8 cellular contexts compared by ENCODE assay signal in the genomic region with DNA sequence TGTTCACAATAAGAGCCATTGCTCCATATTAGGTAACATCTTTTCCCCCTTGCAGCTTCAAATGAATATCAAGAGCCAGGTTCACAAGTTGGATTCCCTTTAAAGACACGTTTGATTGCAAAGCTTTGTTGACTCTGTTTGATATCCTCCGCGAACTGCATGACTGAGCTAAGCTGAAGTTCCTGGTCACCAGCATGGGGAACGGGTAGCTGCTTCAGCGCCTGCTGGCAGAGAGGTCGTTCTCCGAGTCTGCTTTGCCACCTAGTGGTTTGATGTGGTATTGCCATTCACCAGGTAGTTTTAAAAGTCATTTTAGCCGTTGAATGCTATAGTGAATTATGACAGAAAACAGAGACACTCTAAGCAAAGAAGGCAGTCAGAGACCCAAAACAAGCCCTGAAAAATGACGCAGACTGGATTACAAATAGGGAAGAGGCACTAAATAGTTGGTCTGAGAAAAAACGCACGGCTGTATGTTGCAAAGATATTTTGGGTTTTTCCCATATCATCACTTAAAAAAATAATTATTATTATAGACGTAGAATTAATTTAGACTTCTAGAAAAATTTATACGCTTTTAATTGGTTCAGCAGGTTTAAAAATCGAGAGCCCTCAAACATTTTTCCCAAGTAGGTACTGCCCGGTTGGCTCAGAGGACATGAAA.
DNase-seq lines count a peak whose midpoint lies in the region; ATAC-seq and TF ChIP-seq lines count a peak whose summit lies in the region.

No MANE protein-coding gene starts in this region.

- ATAC-seq in HG02588 (IDR thresholded peaks at IDR 0.05; ENCODE audit: unreplicated experiment) (peak; percentile 84), heart left ventricle (peak in 3 of 4 donors; percentile 86 to 90 (median 87)), psoas muscle (peak in 3 of 4 donors; percentile 58 to 78 (median 69)), GM18873 (IDR thresholded peaks at IDR 0.05; ENCODE audit: low FRiP score, unreplicated experiment) (no peak)

- H3K36me3 ChIP-seq in heart left ventricle (no peaks in the 10 kb centered on the region), psoas muscle (ENCODE audit: insufficient read depth in 1 of 2, low read depth in 1 of 2) (no peaks in the 10 kb centered on the region)

- intact Hi-C loops in heart left ventricle (cut with DNase I): loop anchor here (2.0 to 10.0 kb wide), 6 partner anchors 491 to 1643 kb away; no protein-coding TSS in a partner anchor
- intact Hi-C loops in psoas muscle (cut with DNase I): loop anchor here in 1 of 2 donors (5.0 kb wide), 1 partner anchor 496 kb away; no protein-coding TSS in a partner anchor

- whole genome bisulfite sequencing in heart left ventricle, 4 donors: 14 to 16% (median 15%) methylated on average over 15 of the region's 15 CpGs
- 17 to 22% (median 19%) methylated on average over 15 of the region's 15 CpGs for WGBS in psoas muscle, 3 donors

- H3K9me3 ChIP-seq in heart left ventricle: no peaks in the 10 kb centered on the region
- no peaks in the 10 kb centered on the region for H3K9me3 ChIP-seq in psoas muscle

- peaks cover 0 to 16% (median 0%) of the 10 kb centered on the region in 9 donors for H3K27me3 ChIP-seq in heart left ventricle
- H3K27me3 ChIP-seq in psoas muscle (ENCODE audit: insufficient read depth in 3 of 3, low read length in 2 of 3): no peaks in the 10 kb centered on the region

- DNase-seq in GM12864 (ENCODE audit: low read depth) (peak; percentile 10), NAMALWA (ENCODE audit: low spot score) (peak; percentile 81), SKM-1 (lab: John Stamatoyannopoulos, UW; ENCODE audit: unreplicated experiment) (peak; percentile 90), heart left ventricle (peak; percentile 67 to 79 (median 71)), psoas muscle (peak; percentile 49 to 64)
- DNase-seq in activated naive CD8-positive, alpha-beta T cell treated with anti-CD3 and anti-CD28 coated beads, Interleukin-2, amount 50 U/mL, for 16 hours (ENCODE audit: low read depth, low spot score): peak; percentile 51

- no peak for TF ChIP-seq POLR2A in heart left ventricle (IDR thresholded peaks at IDR 0.05)

- H3K27ac ChIP-seq in heart left ventricle (no peak overlapping the region), psoas muscle (no peak overlapping the region)

- TF ChIP-seq CTCF in GM12864 (IDR thresholded peaks at IDR 0.05; ENCODE audit: low read depth, low read length, missing control alignments) (peak; percentile 95), heart left ventricle (IDR thresholded peaks at IDR 0.05) (peak; percentile 84 to 97 (median 94)), psoas muscle (IDR thresholded peaks at IDR 0.05) (peak; percentile 87)

- peaks cover 0 to 7% (median 3%) of the 10 kb centered on the region in 12 donors for H3K4me1 ChIP-seq in heart left ventricle
- H3K4me1 ChIP-seq in psoas muscle: no peaks in the 10 kb centered on the region

- H3K4me3 ChIP-seq in GM12864 (ENCODE audit: low read depth, low read length): no peak overlapping the region
- H3K4me3 ChIP-seq in heart left ventricle: peak overlapping the region in 5 of 12 donors; percentile 2 to 32 (median 18)
- no peak overlapping the region for H3K4me3 ChIP-seq in psoas muscle

Comparison
In these comparisons a context has a peak if more than half of its experiments do, and no peak if none do; other contexts are left out.
1. DNase-seq: peak in every context shown above with its lines; median percentile 90 in SKM-1; 81 in NAMALWA; 71 in heart left ventricle; 56 in psoas muscle; 51 in activated naive CD8-positive, alpha-beta T cell treated with anti-CD3 and anti-CD28 coated beads, Interleukin-2, amount 50 U/mL, for 16 hours; 10 in GM12864.